10 cellular contexts compared by ENCODE assay signal in genomic region chr12:9682949-9683348, GRCh38. TPM values are rescaled to one million over a fixed set of nuclear protein-coding genes. Genes with fewer than 3 reads are reported as not detected.
DNase-seq lines count a peak whose midpoint lies in the region; ATAC-seq, FAIRE-seq and TF ChIP-seq lines count a peak whose summit lies in the region.
"Not testable (repeated sequence)": the region's sequence is repeated elsewhere in the genome, so short reads cannot be mapped to it uniquely, and the experiment has no call there.
"Had no signal": no experiment of that assay in that cellular context is flagged by ENCODE, and none has a peak within 500 bp of the region (broad histone marks: within the 10 kb centered on the region; RNA-seq: fewer than 3 reads in every experiment).

No MANE protein-coding gene starts in this region.

- peaks cover 63% of the 10 kb centered on the region for H3K4me1 ChIP-seq in CD8-positive, alpha-beta T cell (ENCODE audit: insufficient read depth, low read length)

- peaks cover 21% of the 10 kb centered on the region for H3K9me3 Mint-ChIP-seq in CD8-positive, alpha-beta T cell
- peaks cover 26% of the 10 kb centered on the region for H3K9me3 Mint-ChIP-seq in activated B cell treated with CpG ODN at 0.5 μM for 24 hours
- peaks cover 42% of the 10 kb centered on the region for H3K9me3 Mint-ChIP-seq in activated CD8-positive, alpha-beta T cell treated with anti-CD3 and anti-CD28 coated beads, Interleukin-2, amount 10 ng/mL, durations not matched to agents 7 days and 5 days (ENCODE audit: insufficient read depth)
- H3K9me3 Mint-ChIP-seq in activated naive CD4-positive, alpha-beta T cell treated with anti-CD3 and anti-CD28 coated beads, Interleukin-2, amount 10 ng/mL, durations not matched to agents 7 days and 5 days: peaks cover 41% of the 10 kb centered on the region
- H3K9me3 Mint-ChIP-seq in naive B cell: peaks cover 0 to 38% (median 27%) of the 10 kb centered on the region in 7 donors
- H3K9me3 Mint-ChIP-seq in stimulated activated memory B cell treated with anti-CD40 and anti-IgM and Interleukin-4, amounts not matched to agents 10 μg/mL and 1 μg/mL and 100 μg/mL, for 72 hours: peaks cover 17% of the 10 kb centered on the region

- intact Hi-C loops in CD8-positive, alpha-beta T cell (cut with DNase I, micrococcal nuclease): not testable (repeated sequence)
- intact Hi-C loops in activated B cell treated with CpG ODN at 0.5 μM for 24 hours (cut with micrococcal nuclease): loop anchor here (5.0 kb wide), 1 partner anchor 36 kb away; no protein-coding TSS in a partner anchor

- CTCF ChIA-PET in CD8-positive, alpha-beta T cell (lab: Charles Lee): interaction anchor here (0.7 to 1.3 kb wide), 2 partner anchors 9 to 36 kb away, joined by 3 read pairs; no protein-coding TSS in a partner anchor
- CTCF ChIA-PET in activated B cell treated with CpG ODN at 0.5 μM for 24 hours (lab: Charles Lee): interaction anchor here (1.4 kb wide), 1 partner anchor 60 kb away, joined by 3 read pairs; no protein-coding TSS in a partner anchor
- CTCF ChIA-PET in activated CD8-positive, alpha-beta T cell treated with anti-CD3 and anti-CD28 coated beads, Interleukin-2, amount 10 ng/mL, durations not matched to agents 7 days and 5 days (lab: Charles Lee): interaction anchor here (1.0 to 1.5 kb wide), 3 partner anchors 25 to 48 kb away, joined by 3 to 4 read pairs (median 3); no protein-coding TSS in a partner anchor
- CTCF ChIA-PET in activated naive CD4-positive, alpha-beta T cell treated with anti-CD3 and anti-CD28 coated beads, Interleukin-2, amount 10 ng/mL, durations not matched to agents 7 days and 5 days (lab: Charles Lee): not testable (repeated sequence)

- H3K4me3 Mint-ChIP-seq in CD8-positive, alpha-beta T cell: peak overlapping the region; percentile 53
- H3K4me3 Mint-ChIP-seq in activated B cell treated with CpG ODN at 0.5 μM for 24 hours; activated CD8-positive, alpha-beta T cell treated with anti-CD3 and anti-CD28 coated beads, Interleukin-2, amount 10 ng/mL, durations not matched to agents 7 days and 5 days; activated naive CD4-positive, alpha-beta T cell treated with anti-CD3 and anti-CD28 coated beads, Interleukin-2, amount 10 ng/mL, durations not matched to agents 7 days and 5 days: not testable (repeated sequence)
- peak overlapping the region in 3 of 8 donors; percentile 1 to 40 (median 27) for H3K4me3 Mint-ChIP-seq in naive B cell
- H3K4me3 Mint-ChIP-seq in stimulated activated memory B cell treated with anti-CD40 and anti-IgM and Interleukin-4, amounts not matched to agents 10 μg/mL and 1 μg/mL and 100 μg/mL, for 72 hours: peak overlapping the region; percentile 7

- H3K27ac ChIP-seq in CD8-positive, alpha-beta T cell (ENCODE audit: low read depth, low read length): not testable (repeated sequence)

- H3K9me3 ChIP-seq in CD8-positive, alpha-beta T cell (ENCODE audit: low read length): peaks cover 12% of the 10 kb centered on the region

- H3K27me3 Mint-ChIP-seq in CD8-positive, alpha-beta T cell (ENCODE audit: low read depth); activated B cell treated with CpG ODN at 0.5 μM for 24 hours; activated CD8-positive, alpha-beta T cell treated with anti-CD3 and anti-CD28 coated beads, Interleukin-2, amount 10 ng/mL, durations not matched to agents 7 days and 5 days (ENCODE audit: low read depth); activated naive CD4-positive, alpha-beta T cell treated with anti-CD3 and anti-CD28 coated beads, Interleukin-2, amount 10 ng/mL, durations not matched to agents 7 days and 5 days; naive B cell; stimulated activated memory B cell treated with anti-CD40 and anti-IgM and Interleukin-4, amounts not matched to agents 10 μg/mL and 1 μg/mL and 100 μg/mL, for 72 hours: not testable (repeated sequence)

- H3K36me3 ChIP-seq in CD8-positive, alpha-beta T cell (ENCODE audit: insufficient read depth, low read length): peaks cover 33% of the 10 kb centered on the region

- peak overlapping the region; percentile 78 for H3K27ac Mint-ChIP-seq in CD8-positive, alpha-beta T cell
- H3K27ac Mint-ChIP-seq in activated B cell treated with CpG ODN at 0.5 μM for 24 hours: peak overlapping the region; percentile 51
- peak overlapping the region; percentile 63 for H3K27ac Mint-ChIP-seq in activated CD8-positive, alpha-beta T cell treated with anti-CD3 and anti-CD28 coated beads, Interleukin-2, amount 10 ng/mL, durations not matched to agents 7 days and 5 days
- peak overlapping the region; percentile 72 for H3K27ac Mint-ChIP-seq in activated naive CD4-positive, alpha-beta T cell treated with anti-CD3 and anti-CD28 coated beads, Interleukin-2, amount 10 ng/mL, durations not matched to agents 7 days and 5 days
- peak overlapping the region in 4 of 6 donors; percentile 47 to 92 (median 69) for H3K27ac Mint-ChIP-seq in naive B cell
- not testable (repeated sequence) for H3K27ac Mint-ChIP-seq in stimulated activated memory B cell treated with anti-CD40 and anti-IgM and Interleukin-4, amounts not matched to agents 10 μg/mL and 1 μg/mL and 100 μg/mL, for 72 hours

- H3K4me1 Mint-ChIP-seq in CD8-positive, alpha-beta T cell (ENCODE audit: low read depth): peaks cover 88% of the 10 kb centered on the region
- H3K4me1 Mint-ChIP-seq in activated B cell treated with CpG ODN at 0.5 μM for 24 hours (peaks cover 76% of the 10 kb centered on the region), naive B cell (peaks cover 52 to 68% (median 66%) of the 10 kb centered on the region in 3 donors)
- H3K4me1 Mint-ChIP-seq in activated CD8-positive, alpha-beta T cell treated with anti-CD3 and anti-CD28 coated beads, Interleukin-2, amount 10 ng/mL, durations not matched to agents 7 days and 5 days (ENCODE audit: low read depth): peaks cover 75% of the 10 kb centered on the region
- H3K4me1 Mint-ChIP-seq in activated naive CD4-positive, alpha-beta T cell treated with anti-CD3 and anti-CD28 coated beads, Interleukin-2, amount 10 ng/mL, durations not matched to agents 7 days and 5 days: peaks cover 83% of the 10 kb centered on the region
- H3K4me1 Mint-ChIP-seq in stimulated activated memory B cell treated with anti-CD40 and anti-IgM and Interleukin-4, amounts not matched to agents 10 μg/mL and 1 μg/mL and 100 μg/mL, for 72 hours: peaks cover 63% of the 10 kb centered on the region

- H3K27me3 ChIP-seq in CD8-positive, alpha-beta T cell (ENCODE audit: insufficient read depth, low read length): not testable (repeated sequence)

- TF ChIP-seq CTCF in CD8-positive, alpha-beta T cell (IDR thresholded peaks at IDR 0.05); activated B cell treated with CpG ODN at 0.5 μM for 24 hours (IDR thresholded peaks at IDR 0.05): not testable (repeated sequence)

- H3K4me3 ChIP-seq in CD8-positive, alpha-beta T cell (ENCODE audit: low read depth, low read length): not testable (repeated sequence)

- peaks cover 86% of the 10 kb centered on the region for H3K36me3 Mint-ChIP-seq in CD8-positive, alpha-beta T cell
- peaks cover 88% of the 10 kb centered on the region for H3K36me3 Mint-ChIP-seq in activated B cell treated with CpG ODN at 0.5 μM for 24 hours (ENCODE audit: low read depth)
- H3K36me3 Mint-ChIP-seq in activated CD8-positive, alpha-beta T cell treated with anti-CD3 and anti-CD28 coated beads, Interleukin-2, amount 10 ng/mL, durations not matched to agents 7 days and 5 days (ENCODE audit: low read depth): peaks cover 90% of the 10 kb centered on the region
- H3K36me3 Mint-ChIP-seq in activated naive CD4-positive, alpha-beta T cell treated with anti-CD3 and anti-CD28 coated beads, Interleukin-2, amount 10 ng/mL, durations not matched to agents 7 days and 5 days: peaks cover 88% of the 10 kb centered on the region
- peaks cover 54 to 64% of the 10 kb centered on the region in 2 donors for H3K36me3 Mint-ChIP-seq in naive B cell
- H3K36me3 Mint-ChIP-seq in stimulated activated memory B cell treated with anti-CD40 and anti-IgM and Interleukin-4, amounts not matched to agents 10 μg/mL and 1 μg/mL and 100 μg/mL, for 72 hours: peaks cover 77% of the 10 kb centered on the region

- FAIRE-seq in colon (lab: Jason Lieb, UNC): peak; percentile 64

- POLR2A ChIA-PET in CD8-positive, alpha-beta T cell (lab: Charles Lee): interaction anchor here (0.6 to 7.4 kb wide), 7 partner anchors 9 to 33 kb away, joined by 3 to 58 read pairs (median 3); partner anchors contain the start of gene CLEC2D
- POLR2A ChIA-PET in activated B cell treated with CpG ODN at 0.5 μM for 24 hours (lab: Charles Lee): interaction anchor here (0.6 to 4.3 kb wide), 7 partner anchors 13 to 76 kb away, joined by 3 to 31 read pairs (median 7); partner anchors contain the start of gene CLEC2D
- POLR2A ChIA-PET in activated CD8-positive, alpha-beta T cell treated with anti-CD3 and anti-CD28 coated beads, Interleukin-2, amount 10 ng/mL, durations not matched to agents 7 days and 5 days (lab: Charles Lee): interaction anchor here (1.2 to 3.7 kb wide), 3 partner anchors 10 to 35 kb away, joined by 3 to 18 read pairs (median 14); partner anchors contain the start of gene CLEC2D

- DNase-seq in CD8-positive, alpha-beta T cell; activated B cell treated with CpG ODN at 0.5 μM for 24 hours; activated CD8-positive, alpha-beta T cell treated with anti-CD3 and anti-CD28 coated beads, Interleukin-2, amount 10 ng/mL, durations not matched to agents 7 days and 5 days; activated naive CD4-positive, alpha-beta T cell treated with anti-CD3 and anti-CD28 coated beads, Interleukin-2, amount 10 ng/mL, durations not matched to agents 7 days and 5 days; naive B cell: not testable (repeated sequence)

- not testable (repeated sequence) for ATAC-seq in CD8-positive, alpha-beta T cell; activated B cell treated with CpG ODN at 0.5 μM for 24 hours (ENCODE audit: low read depth); activated CD8-positive, alpha-beta T cell treated with anti-CD3 and anti-CD28 coated beads, Interleukin-2, amount 10 ng/mL, durations not matched to agents 7 days and 5 days; naive B cell (ENCODE audit: low read depth in 2 of 2); stimulated activated memory B cell treated with anti-CD40 and anti-IgM and Interleukin-4, amounts not matched to agents 10 μg/mL and 1 μg/mL and 100 μg/mL, for 72 hours

RNA-seq across cellular contexts. Expression of gene CLEC2D, which starts 13.4 kb away (rescaled TPM):
- 100 to 1,000 TPM; 182 to 188 TPM for total RNA-seq in CD8-positive, alpha-beta T cell
- 437 and 492 TPM in 2 replicates for total RNA-seq in activated B cell treated with CpG ODN at 0.5 μM for 24 hours
- total RNA-seq in activated CD8-positive, alpha-beta T cell treated with anti-CD3 and anti-CD28 coated beads, Interleukin-2, amount 10 ng/mL, durations not matched to agents 7 days and 5 days: 100 to 1,000 TPM; 277 to 282 TPM
- polyA plus RNA-seq in naive B cell (ENCODE audit: low read depth in 6 of 6): 100 to 1,000 TPM; 329 to 467 (median 350) TPM

RNA-seq across cellular contexts. Expression of gene CLECL1, which starts 49.9 kb away (rescaled TPM):
- 1 to 10 TPM; 1.1 to 1.4 TPM for total RNA-seq in CD8-positive, alpha-beta T cell
- 111 and 115 TPM in 2 replicates for total RNA-seq in activated B cell treated with CpG ODN at 0.5 μM for 24 hours
- total RNA-seq in activated CD8-positive, alpha-beta T cell treated with anti-CD3 and anti-CD28 coated beads, Interleukin-2, amount 10 ng/mL, durations not matched to agents 7 days and 5 days: 1 to 10 TPM; 1.3 to 1.6 TPM
- 10 to 100 TPM in 4 of 6 donors, 1 to 10 TPM in 2; 8.9 to 34.0 (median 11.5) TPM for polyA plus RNA-seq in naive B cell (ENCODE audit: low read depth in 6 of 6)
- total RNA-seq: Caco-2, H4, HT1080 had no signal

Comparison
In these comparisons a context has a peak if more than half of its experiments do, and no peak if none do; other contexts are left out.
1. RNA of gene CLECL1, which starts 49.9 kb away (total RNA-seq): 111 to 115 TPM in activated B cell treated with CpG ODN at 0.5 μM for 24 hours; 1.3 to 1.6 TPM in activated CD8-positive, alpha-beta T cell treated with anti-CD3 and anti-CD28 coated beads, Interleukin-2, amount 10 ng/mL, durations not matched to agents 7 days and 5 days and 1.1 to 1.4 TPM in CD8-positive, alpha-beta T cell; every median in the first group is over 10 times any median in the second.